1 cellular context compared by ENCODE assay signal in the genomic region with DNA sequence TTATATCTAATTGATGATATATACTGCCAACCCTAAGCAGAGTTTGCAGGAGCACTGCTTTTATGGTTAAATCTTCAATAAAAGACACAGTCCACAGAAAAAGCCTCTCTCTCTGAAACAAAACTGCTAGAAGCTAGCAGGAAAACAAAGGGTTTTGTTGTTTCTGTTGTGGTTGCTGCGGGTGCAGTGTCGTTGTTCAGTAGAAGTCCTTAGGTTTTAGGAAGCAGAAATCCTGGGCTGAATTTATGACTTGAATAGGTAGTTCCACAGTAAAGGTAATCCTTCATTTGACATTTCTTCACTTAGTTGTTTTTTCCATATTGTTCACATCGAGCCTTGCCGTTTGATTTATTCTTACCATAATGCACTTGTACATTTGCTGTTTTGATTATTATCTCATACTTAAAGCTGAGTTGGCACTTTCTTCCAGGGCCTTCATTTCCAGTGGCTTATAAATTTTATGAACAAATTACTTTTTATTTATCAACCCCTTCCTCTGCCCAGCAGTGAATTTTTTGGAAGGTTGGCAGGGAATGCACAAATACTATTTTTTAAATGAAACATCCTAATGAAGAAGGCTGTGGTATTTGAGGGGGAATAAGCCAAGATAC.
TF ChIP-seq lines count a peak whose summit lies in the region.

No MANE protein-coding gene starts in this region.

TF ChIP-seq in GM23338, 12 proteins besides CTCF, POLR2A, EP300 and RAD21:
- TF ChIP-seq REST (IDR thresholded peaks at IDR 0.05; ENCODE audit: unreplicated experiment): no peak
- no peak for TF ChIP-seq JUNB (IDR thresholded peaks at IDR 0.05; ENCODE audit: unreplicated experiment)
- no peak for TF ChIP-seq NANOG (IDR thresholded peaks at IDR 0.05; ENCODE audit: borderline replicate concordance)
- no peak for TF ChIP-seq EZH2phosphoT487 (IDR thresholded peaks at IDR 0.05; ENCODE audit: unreplicated experiment)
- no peak for TF ChIP-seq EZH2 (IDR thresholded peaks at IDR 0.05; ENCODE audit: low read depth, unreplicated experiment)
- TF ChIP-seq, protein P1, sequence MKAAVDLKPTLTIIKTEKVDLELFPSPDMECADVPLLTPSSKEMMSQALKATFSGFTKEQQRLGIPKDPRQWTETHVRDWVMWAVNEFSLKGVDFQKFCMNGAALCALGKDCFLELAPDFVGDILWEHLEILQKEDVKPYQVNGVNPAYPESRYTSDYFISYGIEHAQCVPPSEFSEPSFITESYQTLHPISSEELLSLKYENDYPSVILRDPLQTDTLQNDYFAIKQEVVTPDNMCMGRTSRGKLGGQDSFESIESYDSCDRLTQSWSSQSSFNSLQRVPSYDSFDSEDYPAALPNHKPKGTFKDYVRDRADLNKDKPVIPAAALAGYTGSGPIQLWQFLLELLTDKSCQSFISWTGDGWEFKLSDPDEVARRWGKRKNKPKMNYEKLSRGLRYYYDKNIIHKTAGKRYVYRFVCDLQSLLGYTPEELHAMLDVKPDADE (IDR thresholded peaks at IDR 0.05): no peak
- no peak for TF ChIP-seq ZNF462 (CRISPR knock-in tag; IDR thresholded peaks at IDR 0.05)
- no peak for TF ChIP-seq POLR2AphosphoS5 (IDR thresholded peaks at IDR 0.05; ENCODE audit: low read depth)
- no peak for TF ChIP-seq ZNF331 (CRISPR knock-in tag; IDR thresholded peaks at IDR 0.05; ENCODE audit: low read depth)
- TF ChIP-seq STAT1 (IDR thresholded peaks at IDR 0.05; ENCODE audit: unreplicated experiment): no peak
- TF ChIP-seq ZNF114 (CRISPR knock-in tag; IDR thresholded peaks at IDR 0.05): no peak
- TF ChIP-seq CREB1 (CRISPR knock-in tag; IDR thresholded peaks at IDR 0.05; ENCODE audit: low read depth): no peak
